ENCODE assay signal across 14 cellular contexts in the genomic region with DNA sequence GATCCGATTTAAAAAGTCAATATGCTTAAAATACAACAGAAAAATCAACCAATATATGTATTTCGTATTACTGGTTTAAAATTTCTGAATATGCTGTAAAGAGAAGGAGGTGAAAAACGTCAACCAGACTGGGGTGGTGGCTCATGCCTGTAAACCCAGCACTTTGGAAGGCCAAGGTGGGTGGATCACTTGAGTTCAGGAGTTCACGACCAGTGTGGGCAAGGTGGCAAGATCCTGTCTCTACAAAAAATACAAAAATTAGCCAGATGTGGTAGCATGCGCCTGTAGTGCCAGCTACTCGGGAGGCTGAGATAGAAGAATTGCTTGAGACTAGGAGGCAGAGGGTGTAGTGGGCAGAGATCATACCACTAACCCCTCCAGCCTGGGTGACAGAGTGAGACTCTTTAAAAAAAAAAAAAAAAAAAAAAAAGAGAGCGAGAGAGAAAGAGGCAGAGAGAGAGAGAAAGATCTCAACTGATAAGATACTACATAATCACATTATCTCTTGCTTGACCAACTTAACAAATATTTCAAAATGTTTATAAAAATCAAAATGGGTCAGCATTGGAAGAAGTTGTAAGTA. TPM values are rescaled to one million over a fixed set of nuclear protein-coding genes. Genes with fewer than 3 reads are reported as not detected.
DNase-seq lines count a peak whose midpoint lies in the region; ATAC-seq, FAIRE-seq and TF ChIP-seq lines count a peak whose summit lies in the region.
"Had no signal": no experiment of that assay in that cellular context is flagged by ENCODE, and none has a peak within 500 bp of the region (broad histone marks: within the 10 kb centered on the region; RNA-seq: fewer than 3 reads in every experiment).

No MANE protein-coding gene starts in this region.

- intact Hi-C loops in head of caudate nucleus (cut with DNase I), result no loop called here

- no peak overlapping the region for H3K4me3 ChIP-seq in BLaER1
- H3K4me3 ChIP-seq: BLaER1 treated with 17β-estradiol and CSF1 and Interleukin-3, amounts not matched to agents 10 nM and 100 nM; right atrium auricular region; upper lobe of right lung had no signal

- in situ Hi-C loops in GM13976 (cut with MboI; ENCODE audit: low sequenced_read_pairs, unreplicated experiment), result no loop called here

- no peak for DNase-seq in GM12891 (ENCODE audit: insufficient read length, low spot score)
- DNase-seq in activated CD8-positive, alpha-beta T cell treated with anti-CD3 and anti-CD28 coated beads, Interleukin-2, amount 10 ng/mL, durations not matched to agents 7 days and 5 days, result no peak
- no peak for DNase-seq in naive B cell
- no peak for DNase-seq in GM13976 (ENCODE audit: low spot score)
- DNase-seq in ureter (ENCODE audit: low spot score), result no peak
- no peak for DNase-seq in head of caudate nucleus
- DNase-seq: NCI-H2029 treated with DMSO at 0.1 percent for 48 hours, NCI-H526 treated with DMSO at 0.1 percent for 48 hours, upper lobe of right lung had no signal

- no peaks in the 10 kb centered on the region for H3K9me3 Mint-ChIP-seq in activated CD8-positive, alpha-beta T cell treated with anti-CD3 and anti-CD28 coated beads, Interleukin-2, amount 10 ng/mL, durations not matched to agents 7 days and 5 days (ENCODE audit: insufficient read depth)
- no peaks in the 10 kb centered on the region for H3K9me3 Mint-ChIP-seq in naive B cell

- H3K27ac Mint-ChIP-seq in activated CD8-positive, alpha-beta T cell treated with anti-CD3 and anti-CD28 coated beads, Interleukin-2, amount 10 ng/mL, durations not matched to agents 7 days and 5 days, result peak overlapping the region; percentile 54
- H3K27ac Mint-ChIP-seq in naive B cell, result peak overlapping the region in 4 of 6 donors; percentile 27 to 80 (median 44)

- FAIRE-seq in GM12891 (lab: Jason Lieb, UNC), result peak; percentile 86
- FAIRE-seq: bronchial epithelial cell, RCC 7860 had no signal

- peaks cover 100% of the 10 kb centered on the region for H4K20me1 ChIP-seq in BLaER1

- peak overlapping the region; percentile 4; the same call in 1 of the 2 replicates for H3K4me2 ChIP-seq in BLaER1

- no peak for TF ChIP-seq POLR2A in GM12891 (IDR thresholded peaks at IDR 0.05; ENCODE audit: low read depth, low read length)

- ATAC-seq in activated CD8-positive, alpha-beta T cell treated with anti-CD3 and anti-CD28 coated beads, Interleukin-2, amount 10 ng/mL, durations not matched to agents 7 days and 5 days, result peak; percentile 46
- no peak for ATAC-seq in naive B cell (ENCODE audit: low read depth in 2 of 2)
- ATAC-seq: upper lobe of right lung had no signal

- H3K36me3 ChIP-seq in BLaER1, result peaks cover 18% of the 10 kb centered on the region; the same call in 1 of the 2 replicates
- H3K36me3 ChIP-seq: right atrium auricular region, upper lobe of right lung had no signal

- POLR2A ChIA-PET in activated CD8-positive, alpha-beta T cell treated with anti-CD3 and anti-CD28 coated beads, Interleukin-2, amount 10 ng/mL, durations not matched to agents 7 days and 5 days (lab: Charles Lee), result no interaction called here

- H3K27me3 Mint-ChIP-seq in activated CD8-positive, alpha-beta T cell treated with anti-CD3 and anti-CD28 coated beads, Interleukin-2, amount 10 ng/mL, durations not matched to agents 7 days and 5 days (ENCODE audit: low read depth), result no peaks in the 10 kb centered on the region
- H3K27me3 Mint-ChIP-seq in naive B cell, result no peaks in the 10 kb centered on the region

- CTCF ChIA-PET in activated CD8-positive, alpha-beta T cell treated with anti-CD3 and anti-CD28 coated beads, Interleukin-2, amount 10 ng/mL, durations not matched to agents 7 days and 5 days (lab: Charles Lee), result interaction anchor here (0.7 to 1.3 kb wide), 2 partner anchors 10 to 46 kb away, joined by 3 read pairs; partner anchors contain the start of gene KANSL1

- peaks cover 29% of the 10 kb centered on the region for H3K36me3 Mint-ChIP-seq in activated CD8-positive, alpha-beta T cell treated with anti-CD3 and anti-CD28 coated beads, Interleukin-2, amount 10 ng/mL, durations not matched to agents 7 days and 5 days (ENCODE audit: low read depth)
- H3K36me3 Mint-ChIP-seq in naive B cell, result no peaks in the 10 kb centered on the region

- no peak overlapping the region for H3K9ac ChIP-seq in BLaER1

- no peak overlapping the region for H3K4me3 Mint-ChIP-seq in activated CD8-positive, alpha-beta T cell treated with anti-CD3 and anti-CD28 coated beads, Interleukin-2, amount 10 ng/mL, durations not matched to agents 7 days and 5 days
- H3K4me3 Mint-ChIP-seq in naive B cell, result peak overlapping the region in 3 of 8 donors; percentile 39 to 71 (median 40)

- H3K4me1 ChIP-seq in BLaER1, result peaks cover 34% of the 10 kb centered on the region

- H3K27ac ChIP-seq in BLaER1, result no peak overlapping the region
- H3K27ac ChIP-seq: BLaER1 treated with 17β-estradiol and CSF1 and Interleukin-3, amounts not matched to agents 10 nM and 100 nM; right atrium auricular region; upper lobe of right lung had no signal

- no peaks in the 10 kb centered on the region for H3K27me3 ChIP-seq in BLaER1
- H3K27me3 ChIP-seq: BLaER1 treated with 17β-estradiol and CSF1 and Interleukin-3, amounts not matched to agents 10 nM and 100 nM; right atrium auricular region; upper lobe of right lung had no signal

- no peak for TF ChIP-seq CTCF in GM13976 (IDR thresholded peaks at IDR 0.05; ENCODE audit: borderline replicate concordance, control extremely low read depth, extremely low read depth, insufficient read depth, missing control alignments)

- H3K9me3 ChIP-seq in BLaER1, result no peaks in the 10 kb centered on the region
- H3K9me3 ChIP-seq: right atrium auricular region, upper lobe of right lung had no signal

- H3K4me1 Mint-ChIP-seq in activated CD8-positive, alpha-beta T cell treated with anti-CD3 and anti-CD28 coated beads, Interleukin-2, amount 10 ng/mL, durations not matched to agents 7 days and 5 days (ENCODE audit: low read depth), result peaks cover 56% of the 10 kb centered on the region
- H3K4me1 Mint-ChIP-seq in naive B cell, result peaks cover 71 to 91% (median 76%) of the 10 kb centered on the region in 3 donors

TF ChIP-seq in GM12891, 5 proteins besides CTCF, POLR2A, EP300 and RAD21:
- TF ChIP-seq POU2F2 (IDR thresholded peaks at IDR 0.05; ENCODE audit: low read depth, low read length) (peak; percentile 23; the same call in 1 of the 2 replicates), TAF1 (IDR thresholded peaks at IDR 0.05; ENCODE audit: low read depth, low read length) (no peak)

RNA-seq across cellular contexts. Expression of gene KANSL1, which starts 46.0 kb away (rescaled TPM):
- 16.8 TPM for polyA plus RNA-seq in GM12891 (2012; ENCODE audit: low read depth, missing spikeins)
- 10 to 100 TPM; 80.5 to 82.8 TPM for total RNA-seq in activated CD8-positive, alpha-beta T cell treated with anti-CD3 and anti-CD28 coated beads, Interleukin-2, amount 10 ng/mL, durations not matched to agents 7 days and 5 days
- polyA plus RNA-seq in naive B cell (ENCODE audit: low read depth in 6 of 6), result 10 to 100 TPM in 5 of 6 donors, 1 to 10 TPM in 1; 5.8 to 27.5 (median 16.5) TPM
- total RNA-seq in ureter, result 190 TPM
